ENCODE assay signal across 1 cellular context in genomic region chr21:33586927-33587326, GRCh38.
TF ChIP-seq lines count a peak whose summit lies in the region.

No MANE protein-coding gene starts in this region.

TF ChIP-seq in K562, 482 proteins besides CTCF, POLR2A, EP300 and RAD21:
- TF ChIP-seq ZMIZ1 (IDR thresholded peaks at IDR 0.05; ENCODE audit: low read depth in 2 of 2, low read length in 2 of 2), result no peak
- 0 out of 2 replicates have a peak, but pooled peaks have one; percentile 35 for TF ChIP-seq CEBPG (CRISPR knock-in tag; IDR thresholded peaks at IDR 0.05)
- no peak for TF ChIP-seq CEBPG (tag; conservative IDR thresholded peaks at IDR 0.05 in 1 of 2, IDR thresholded peaks at IDR 0.05 in 1 of 2)
- TF ChIP-seq ELF4 (CRISPR knock-in tag; IDR thresholded peaks at IDR 0.05), result no peak
- no peak for TF ChIP-seq AFF4 (CRISPR knock-in tag; IDR thresholded peaks at IDR 0.05)
- no peak for TF ChIP-seq CREM (IDR thresholded peaks at IDR 0.05; ENCODE audit: low read depth)
